14 cellular contexts compared by ENCODE assay signal in the genomic region with DNA sequence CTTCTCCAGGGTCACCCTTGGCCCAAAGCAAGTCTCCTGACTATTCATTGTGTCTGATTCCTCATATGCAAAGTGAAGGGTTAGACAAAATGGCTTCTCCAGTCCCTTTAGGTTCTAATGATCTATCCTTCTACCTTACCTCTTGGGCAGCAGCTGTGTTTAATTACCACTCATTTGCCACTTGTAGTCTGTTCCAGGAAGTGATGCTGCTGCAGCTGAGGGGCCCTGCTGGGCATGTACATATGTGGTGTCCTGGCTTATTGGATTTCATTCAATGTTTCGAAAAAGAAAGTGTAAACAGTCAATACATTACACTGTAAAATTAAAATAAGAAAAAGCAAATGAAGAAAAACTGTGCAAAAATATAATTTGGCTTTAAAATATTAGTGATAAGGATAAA. TPM values are rescaled to one million over a fixed set of nuclear protein-coding genes. Genes with fewer than 3 reads are reported as not detected.
A peak's percentile ranks its signal among the peaks of the same experiment; 100 is the strongest.
DNase-seq lines count a peak whose midpoint lies in the region; ATAC-seq and TF ChIP-seq lines count a peak whose summit lies in the region.
"Had no signal": no experiment of that assay in that cellular context is flagged by ENCODE, and none has a peak within 500 bp of the region (broad histone marks: within the 10 kb centered on the region; RNA-seq: fewer than 3 reads in every experiment).

No MANE protein-coding gene starts in this region.

- peak; percentile 47 for DNase-seq in ELR (ENCODE audit: low read depth)
- peak; percentile 40 for DNase-seq in HS-5 (ENCODE audit: low read depth)
- peak; percentile 84 for DNase-seq in NCI-H2196 treated with DMSO at 0.1 percent for 48 hours (lab: John Stamatoyannopoulos, UW; ENCODE audit: unreplicated experiment)
- peak; percentile 28 for DNase-seq in choroid plexus epithelial cell (ENCODE audit: low read depth)
- DNase-seq in RKO (ENCODE audit: low spot score): no peak
- DNase-seq in activated CD4-positive, alpha-beta T cell treated with anti-CD3 and anti-CD28 coated beads for 36 hours: no peak
- DNase-seq in GM19238 (ENCODE audit: insufficient read length, low spot score): no peak
- DNase-seq: activated CD8-positive, alpha-beta T cell treated with anti-CD3 and anti-CD28 coated beads for 36 hours; left ventricle myocardium superior; posterior cingulate gyrus; stimulated activated CD4-positive, alpha-beta T cell treated with anti-CD3 and anti-CD28 coated beads, Interleukin-4, amount 100 ng/mL, for 24 hours had no signal

- H3K36me3 Mint-ChIP-seq in activated CD4-positive, alpha-beta T cell treated with anti-CD3 and anti-CD28 coated beads for 36 hours (ENCODE audit: low read depth): no peaks in the 10 kb centered on the region
- H3K36me3 Mint-ChIP-seq: activated naive CD8-positive, alpha-beta T cell had no signal

- H3K27ac Mint-ChIP-seq in activated CD4-positive, alpha-beta T cell treated with anti-CD3 and anti-CD28 coated beads for 36 hours: no peak overlapping the region
- H3K27ac Mint-ChIP-seq: activated CD8-positive, alpha-beta T cell treated with anti-CD3 and anti-CD28 coated beads for 36 hours; activated naive CD8-positive, alpha-beta T cell had no signal

- intact Hi-C loops in activated CD4-positive, alpha-beta T cell treated with anti-CD3 and anti-CD28 coated beads for 36 hours (cut with DNase I, micrococcal nuclease): no loop called here

- no peak for ATAC-seq in activated CD4-positive, alpha-beta T cell treated with anti-CD3 and anti-CD28 coated beads for 36 hours
- ATAC-seq in HG02610 (IDR thresholded peaks at IDR 0.05; ENCODE audit: unreplicated experiment): no peak
- ATAC-seq: activated CD8-positive, alpha-beta T cell treated with anti-CD3 and anti-CD28 coated beads for 36 hours; left ventricle myocardium superior had no signal

- no peak overlapping the region for H3K4me3 Mint-ChIP-seq in activated CD4-positive, alpha-beta T cell treated with anti-CD3 and anti-CD28 coated beads for 36 hours
- H3K4me3 Mint-ChIP-seq: activated CD8-positive, alpha-beta T cell treated with anti-CD3 and anti-CD28 coated beads for 36 hours; activated naive CD8-positive, alpha-beta T cell had no signal

- CTCF ChIA-PET in activated CD4-positive, alpha-beta T cell treated with anti-CD3 and anti-CD28 coated beads for 36 hours (lab: Charles Lee): no interaction called here

- no peak overlapping the region for H3K4me3 ChIP-seq in choroid plexus epithelial cell (ENCODE audit: low read depth, low read length)
- H3K4me3 ChIP-seq: HAP-1 had no signal

- POLR2A ChIA-PET in activated CD4-positive, alpha-beta T cell treated with anti-CD3 and anti-CD28 coated beads for 36 hours (lab: Charles Lee): no interaction called here

- no peaks in the 10 kb centered on the region for H3K4me1 Mint-ChIP-seq in activated CD4-positive, alpha-beta T cell treated with anti-CD3 and anti-CD28 coated beads for 36 hours

- H3K9me3 Mint-ChIP-seq in activated CD4-positive, alpha-beta T cell treated with anti-CD3 and anti-CD28 coated beads for 36 hours (ENCODE audit: low read depth): peaks cover 7% of the 10 kb centered on the region

- TF ChIP-seq CTCF in choroid plexus epithelial cell (conservative IDR thresholded peaks at IDR 0.05; ENCODE audit: low read depth, low read length): no peak

- H3K27me3 Mint-ChIP-seq in activated CD4-positive, alpha-beta T cell treated with anti-CD3 and anti-CD28 coated beads for 36 hours: no peaks in the 10 kb centered on the region

RNA-seq across cellular contexts. Expression of a gene that starts 36.6 kb away (rescaled TPM):
- under 1 TPM; 0.25 to 0.64 TPM for total RNA-seq in activated CD4-positive, alpha-beta T cell treated with anti-CD3 and anti-CD28 coated beads for 36 hours
- total RNA-seq: activated CD8-positive, alpha-beta T cell treated with anti-CD3 and anti-CD28 coated beads for 36 hours had no signal

Comparison
In these comparisons a context has a peak if more than half of its experiments do, and no peak if none do; other contexts are left out.
1. DNase-seq: peak in ELR (single experiment), HS-5 (single experiment), NCI-H2196 treated with DMSO at 0.1 percent for 48 hours (single experiment) and choroid plexus epithelial cell (single experiment); none in RKO (single experiment), activated CD4-positive, alpha-beta T cell treated with anti-CD3 and anti-CD28 coated beads for 36 hours (single experiment) and GM19238 (single experiment).